ENCODE assay signal across 12 cellular contexts in genomic region chr1:244163131-244163530, GRCh38.
DNase-seq lines count a peak whose midpoint lies in the region; ATAC-seq and TF ChIP-seq lines count a peak whose summit lies in the region.
"Had no signal": no experiment of that assay in that cellular context is flagged by ENCODE, and none has a peak within 500 bp of the region (broad histone marks: within the 10 kb centered on the region; RNA-seq: fewer than 3 reads in every experiment).

No MANE protein-coding gene starts in this region.

- H4K91ac ChIP-seq in IMR-90 (ENCODE audit: insufficient read depth, low read depth, low read length) (peak overlapping the region; percentile 83), mesenchymal stem cell (ENCODE audit: low read length) (no peak overlapping the region)

- dilution Hi-C loops in IMR-90 (cut with HindIII; ENCODE audit: low sequenced_read_pairs, unreplicated experiment): no loop called here

- H4K8ac ChIP-seq in IMR-90 (ENCODE audit: low read depth in 2 of 2, low read length in 2 of 2) (peak overlapping the region; percentile 62 to 88), mesenchymal stem cell (ENCODE audit: low read length) (peak overlapping the region; percentile 21)

- H3K4me3 ChIP-seq in ACC112 (ENCODE audit: low read depth, low read length) (peak overlapping the region; percentile 57; the same call in 1 of the 2 replicates), IMR-90 (ENCODE audit: insufficient read depth, low read depth, low read length) (no peak overlapping the region), mesenchymal stem cell (ENCODE audit: insufficient read depth in 1 of 2, low read depth in 1 of 2, low read length in 2 of 2) (no peak overlapping the region)

- H2BK12ac ChIP-seq in mesenchymal stem cell (ENCODE audit: low read length in 2 of 2): peak overlapping the region in 1 of 2 experiments; percentile 89

- peak overlapping the region; percentile 55 for H2AK9ac ChIP-seq in IMR-90 (replicated peaks; ENCODE audit: low read depth, low read length, poor library complexity)

- H2AK5ac ChIP-seq in IMR-90 (ENCODE audit: low read depth, low read length) (peak overlapping the region; percentile 89), mesenchymal stem cell (ENCODE audit: low read length, severe bottlenecking) (no peak overlapping the region)

- H2BK15ac ChIP-seq in IMR-90 (ENCODE audit: low read depth, low read length) (peak overlapping the region; percentile 84), mesenchymal stem cell (ENCODE audit: low read depth, poor library complexity, severe bottlenecking) (no peak overlapping the region)

- no peaks in the 10 kb centered on the region for H3K79me1 ChIP-seq in IMR-90 (ENCODE audit: low read depth in 1 of 2, low read length in 2 of 2)
- no peaks in the 10 kb centered on the region for H3K79me1 ChIP-seq in mesenchymal stem cell (replicated peaks; ENCODE audit: low read length, poor library complexity, severe bottlenecking)

- H3K14ac ChIP-seq in IMR-90 (replicated peaks; ENCODE audit: low read depth, low read length) (peak overlapping the region; percentile 87), mesenchymal stem cell (ENCODE audit: low read length in 2 of 2) (no peak overlapping the region)

- H3K27ac ChIP-seq in ACC112 (ENCODE audit: low read depth, low read length) (peak overlapping the region; percentile 92), IMR-90 (ENCODE audit: insufficient read depth, low read length) (peak overlapping the region; percentile 95), mesenchymal stem cell (ENCODE audit: low read length, poor library complexity, severe bottlenecking) (peak overlapping the region; percentile 97)

- H3K4ac ChIP-seq in IMR-90 (ENCODE audit: low read depth, low read length) (peak overlapping the region; percentile 90), mesenchymal stem cell (ENCODE audit: low read depth in 1 of 2, low read length in 2 of 2) (peak overlapping the region; percentile 9 to 13)

- ATAC-seq in IMR-90 (ENCODE audit: low read depth): no peak
- ATAC-seq in HG02610 (IDR thresholded peaks at IDR 0.05; ENCODE audit: unreplicated experiment): no peak

- H3K4me1 ChIP-seq in ACC112 (ENCODE audit: control insufficient read depth, insufficient read depth, low read length, unreplicated experiment): peaks cover 24% of the 10 kb centered on the region
- peaks cover 18% of the 10 kb centered on the region for H3K4me1 ChIP-seq in IMR-90 (ENCODE audit: control insufficient read depth, insufficient read depth, low read length)
- peaks cover 4% of the 10 kb centered on the region for H3K4me1 ChIP-seq in mesenchymal stem cell (ENCODE audit: control insufficient read depth, insufficient read depth, low read depth, low read length)

- in situ Hi-C loops in IMR-90 (cut with MboI; ENCODE audit: low sequenced_read_pairs): no loop called here

- no peak for TF ChIP-seq CTCF in IMR-90 (conservative IDR thresholded peaks at IDR 0.05; ENCODE audit: low read depth, low read length)

- peak overlapping the region; percentile 99 for H2BK20ac ChIP-seq in IMR-90 (ENCODE audit: low read depth, low read length)

- no peaks in the 10 kb centered on the region for H4K20me1 ChIP-seq in IMR-90 (ENCODE audit: insufficient read depth, low read length)

- WGBS in IMR-90 (ENCODE audit: extremely low coverage in 2 of 2, insufficient read length in 1 of 2), 2 experiments: 18% methylated on average over 2 of the region's 7 CpGs; no CpG with 5 or more reads in 1 of the 2 experiments
- 50% methylated on average over 7 of the region's 7 CpGs for WGBS in mesenchymal stem cell

- H3K4me2 ChIP-seq in IMR-90 (ENCODE audit: low read depth, low read length) (no peak overlapping the region; the same call in 1 of the 2 replicates), mesenchymal stem cell (ENCODE audit: low read length, poor library complexity, severe bottlenecking) (no peak overlapping the region)

- peak overlapping the region; percentile 96 for H2BK120ac ChIP-seq in IMR-90 (ENCODE audit: low read depth, low read length)
- peak overlapping the region; percentile 24 for H2BK120ac ChIP-seq in mesenchymal stem cell (ENCODE audit: low read depth, low read length)

- TF ChIP-seq POLR2A in IMR-90 (IDR thresholded peaks at IDR 0.05; ENCODE audit: low read depth, low read length): no peak

- CTCF ChIA-PET in IMR-90 (lab: Yijun Ruan, JAX): no interaction called here

- no peaks in the 10 kb centered on the region for H3K79me2 ChIP-seq in ACC112 (ENCODE audit: control insufficient read depth, insufficient read depth, low read length, unreplicated experiment)

- H3K36me3 ChIP-seq in ACC112 (ENCODE audit: insufficient read depth, low read length) (no peaks in the 10 kb centered on the region), IMR-90 (ENCODE audit: control insufficient read depth, insufficient read depth, low read length) (no peaks in the 10 kb centered on the region), mesenchymal stem cell (ENCODE audit: control insufficient read depth in 1 of 2, insufficient read depth in 2 of 2, low read depth in 1 of 2, low read length in 2 of 2) (no peaks in the 10 kb centered on the region)

- H3K23ac ChIP-seq in IMR-90 (ENCODE audit: low read depth, low read length): peak overlapping the region; percentile 59
- H3K23ac ChIP-seq in mesenchymal stem cell (ENCODE audit: low read length in 2 of 2): no peak overlapping the region

- H3K27me3 ChIP-seq in ACC112 (ENCODE audit: insufficient read depth, low read length) (no peaks in the 10 kb centered on the region), IMR-90 (ENCODE audit: control insufficient read depth, insufficient read depth, low read length) (no peaks in the 10 kb centered on the region), mesenchymal stem cell (ENCODE audit: control insufficient read depth in 1 of 2, insufficient read depth in 1 of 2, low read length in 2 of 2) (no peaks in the 10 kb centered on the region)

- peak overlapping the region; percentile 85 for H4K5ac ChIP-seq in IMR-90 (ENCODE audit: low read depth, low read length)

- H3K9ac ChIP-seq in IMR-90 (ENCODE audit: low read depth, low read length) (no peak overlapping the region), mesenchymal stem cell (ENCODE audit: low read length) (no peak overlapping the region)

- intact Hi-C loops in IMR-90 (cut with micrococcal nuclease): no loop called here

- peak; percentile 69 for DNase-seq in IMR-90
- DNase-seq in dermis blood vessel endothelial cell: peak; percentile 56
- DNase-seq in mesenchymal stem cell: peak; percentile 28
- DNase-seq in ecto neural progenitor cell (ENCODE audit: low spot score): no peak
- no peak for DNase-seq in AG08396 (ENCODE audit: low spot score)
- DNase-seq in stimulated activated naive CD4-positive, alpha-beta T cell (lab: John Stamatoyannopoulos, UW): no peak
- DNase-seq: DMS53, NCI-H1436 treated with DMSO at 0.1 percent for 48 hours, NCI-H524 treated with DMSO at 0.1 percent for 48 hours, posterior cingulate gyrus had no signal

- peak overlapping the region; percentile 81 for H3K56ac ChIP-seq in IMR-90 (ENCODE audit: extremely low read depth, insufficient read depth, low read length)

- H2AFZ ChIP-seq in ACC112 (ENCODE audit: low read length, unreplicated experiment): peak overlapping the region; percentile 47
- H2AFZ ChIP-seq in IMR-90 (replicated peaks; ENCODE audit: low read length, poor library complexity): peak overlapping the region; percentile 67
- H2AFZ ChIP-seq in mesenchymal stem cell (ENCODE audit: low read depth, low read length): no peak overlapping the region

- H3K9me3 ChIP-seq in IMR-90 (ENCODE audit: control insufficient read depth, insufficient read depth, low read length): no peaks in the 10 kb centered on the region
- H3K9me3 ChIP-seq in mesenchymal stem cell (ENCODE audit: control insufficient read depth, low read length): no peaks in the 10 kb centered on the region

- H2BK5ac ChIP-seq in IMR-90 (ENCODE audit: low read depth, low read length, poor library complexity, severe bottlenecking) (peak overlapping the region; percentile 90), mesenchymal stem cell (ENCODE audit: low read depth, low read length, poor library complexity, severe bottlenecking) (no peak overlapping the region)

- H3K18ac ChIP-seq in IMR-90 (ENCODE audit: low read depth, low read length): peak overlapping the region; percentile 88
- peak overlapping the region; percentile 4 to 34 for H3K18ac ChIP-seq in mesenchymal stem cell (ENCODE audit: low read depth in 1 of 2, low read length in 2 of 2)

- POLR2A ChIA-PET in IMR-90 (lab: Charles Lee; ENCODE audit: unreplicated experiment): no interaction called here

- BruUV-seq in IMR-90 (replicated peaks; lab: Mats Ljungman, UMichigan): no TSS peak

- no peak for TF ChIP-seq RAD21 in IMR-90 (IDR thresholded peaks at IDR 0.05; ENCODE audit: low read length)

- peaks cover 21% of the 10 kb centered on the region; the same call in 1 of the 2 replicates for H3K9me1 ChIP-seq in IMR-90 (ENCODE audit: insufficient read depth, low read length)

TF ChIP-seq in IMR-90, 13 proteins besides CTCF, POLR2A, EP300 and RAD21 (continues in another document):
- no peak for TF ChIP-seq BHLHE40 (IDR thresholded peaks at IDR 0.05; ENCODE audit: low read depth, low read length)
- TF ChIP-seq MAFK (IDR thresholded peaks at IDR 0.05; ENCODE audit: low read depth, low read length): no peak
- no peak for TF ChIP-seq RFX5 (IDR thresholded peaks at IDR 0.05; ENCODE audit: low read depth, low read length)
- TF ChIP-seq MXI1 (IDR thresholded peaks at IDR 0.05; ENCODE audit: borderline replicate concordance, low read depth, low read length): no peak
- no peak for TF ChIP-seq NFE2L2 (IDR thresholded peaks at IDR 0.05; ENCODE audit: low read depth, low read length)
- TF ChIP-seq RCOR1 (IDR thresholded peaks at IDR 0.05; ENCODE audit: insufficient replicate concordance, low read length): no peak
- TF ChIP-seq, protein P1, sequence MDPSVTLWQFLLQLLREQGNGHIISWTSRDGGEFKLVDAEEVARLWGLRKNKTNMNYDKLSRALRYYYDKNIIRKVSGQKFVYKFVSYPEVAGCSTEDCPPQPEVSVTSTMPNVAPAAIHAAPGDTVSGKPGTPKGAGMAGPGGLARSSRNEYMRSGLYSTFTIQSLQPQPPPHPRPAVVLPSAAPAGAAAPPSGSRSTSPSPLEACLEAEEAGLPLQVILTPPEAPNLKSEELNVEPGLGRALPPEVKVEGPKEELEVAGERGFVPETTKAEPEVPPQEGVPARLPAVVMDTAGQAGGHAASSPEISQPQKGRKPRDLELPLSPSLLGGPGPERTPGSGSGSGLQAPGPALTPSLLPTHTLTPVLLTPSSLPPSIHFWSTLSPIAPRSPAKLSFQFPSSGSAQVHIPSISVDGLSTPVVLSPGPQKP (IDR thresholded peaks at IDR 0.05; ENCODE audit: borderline replicate concordance, low read depth, low read length): no peak
- no peak for TF ChIP-seq CEBPB (IDR thresholded peaks at IDR 0.05; ENCODE audit: low read depth, low read length)
- no peak for TF ChIP-seq SMC3 (IDR thresholded peaks at IDR 0.05; ENCODE audit: low read depth, low read length)
- TF ChIP-seq MAZ (IDR thresholded peaks at IDR 0.05; ENCODE audit: borderline replicate concordance, low read depth, low read length): no peak
- no peak for TF ChIP-seq FOS (IDR thresholded peaks at IDR 0.05; ENCODE audit: low read depth, low read length)
- TF ChIP-seq CHD1 (IDR thresholded peaks at IDR 0.05; ENCODE audit: low read depth, low read length): no peak

Comparison
In these comparisons a context has a peak if more than half of its experiments do, and no peak if none do; other contexts are left out.
1. DNase-seq: peak in IMR-90 (single experiment), dermis blood vessel endothelial cell (single experiment) and mesenchymal stem cell (single experiment); none in ecto neural progenitor cell (single experiment), AG08396 (single experiment) and stimulated activated naive CD4-positive, alpha-beta T cell (0 of 6).
2. Peak in every context shown above with its lines, with median percentiles within 50 percentile points of each other: H3K27ac ChIP-seq.